17 cellular contexts compared by ENCODE assay signal in the genomic region with DNA sequence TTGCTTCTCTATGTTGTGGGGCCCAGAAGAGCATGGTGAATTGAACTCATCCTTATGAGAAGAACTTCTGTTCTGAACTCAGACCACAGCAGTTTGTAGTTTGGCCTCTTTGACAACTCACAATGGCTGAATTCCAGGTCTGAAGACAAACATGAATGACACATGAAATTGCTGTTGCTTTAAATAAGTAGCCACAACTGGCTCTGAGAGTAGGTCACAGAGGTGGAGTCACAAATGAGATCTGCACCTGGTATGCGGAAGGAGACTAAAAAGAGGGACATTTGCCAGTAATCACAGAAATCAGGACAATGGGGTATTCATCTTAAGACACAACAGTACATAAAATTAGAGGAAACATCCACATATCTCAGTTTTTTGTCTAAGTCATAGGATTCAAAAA.
DNase-seq lines count a peak whose midpoint lies in the region; ATAC-seq and TF ChIP-seq lines count a peak whose summit lies in the region.
"Had no signal": no experiment of that assay in that cellular context is flagged by ENCODE, and none has a peak within 500 bp of the region (broad histone marks: within the 10 kb centered on the region; RNA-seq: fewer than 3 reads in every experiment).

No MANE protein-coding gene starts in this region.

- no peak for TF ChIP-seq CTCF in PC-9 (conservative IDR thresholded peaks at IDR 0.05)
- no peak for TF ChIP-seq CTCF in osteoblast (IDR thresholded peaks at IDR 0.05; ENCODE audit: extremely low read depth, low read depth, low read length)

- no peaks in the 10 kb centered on the region for H3F3A ChIP-seq in GM23248 (ENCODE audit: insufficient read depth)
- no peaks in the 10 kb centered on the region for H3F3A ChIP-seq in PC-9 (ENCODE audit: insufficient read depth, low read depth)

- H3K27me3 ChIP-seq in GM23248 (replicated peaks; ENCODE audit: insufficient read depth) (no peaks in the 10 kb centered on the region), PC-9 (ENCODE audit: insufficient read depth, low read depth) (no peaks in the 10 kb centered on the region), osteoblast (ENCODE audit: insufficient read depth, low read length) (no peaks in the 10 kb centered on the region)
- H3K27me3 ChIP-seq: adrenal gland, BE2C, colonic mucosa, esophagus muscularis mucosa had no signal

- DNase-seq in GM23248 (peak; percentile 78), PC-9 (peak; percentile 32 to 66), osteoblast (ENCODE audit: insufficient read length, low spot score, missing footprints) (no peak), NCI-H2196 (lab: John Stamatoyannopoulos, UW; ENCODE audit: unreplicated experiment) (no peak), ureter (ENCODE audit: low spot score) (no peak)
- DNase-seq: activated CD8-positive, alpha-beta T cell treated with anti-CD3 and anti-CD28 coated beads for 36 hours; adrenal gland; BE2C; colonic mucosa; hypothalamus; KG1; NCI-H146; SW 1271 had no signal

- BruUV-seq in PC-9 (replicated peaks; lab: Mats Ljungman, UMichigan), result no TSS peak

- H3K4me1 ChIP-seq in GM23248 (ENCODE audit: insufficient read depth), result peaks cover 9% of the 10 kb centered on the region
- H3K4me1 ChIP-seq in PC-9 (replicated peaks; ENCODE audit: insufficient read depth), result 0 out of 2 replicates have a peak, but pooled peaks cover 6% of the 10 kb centered on the region
- H3K4me1 ChIP-seq in osteoblast (ENCODE audit: insufficient read depth, low read length), result no peaks in the 10 kb centered on the region
- H3K4me1 ChIP-seq: adrenal gland, BE2C, colonic mucosa had no signal

- H3K9me3 ChIP-seq in GM23248 (ENCODE audit: low read depth), result no peaks in the 10 kb centered on the region
- H3K9me3 ChIP-seq in PC-9 (ENCODE audit: insufficient read depth, low read depth), result no peaks in the 10 kb centered on the region
- H3K9me3 ChIP-seq in osteoblast (ENCODE audit: low read depth, low read length), result no peaks in the 10 kb centered on the region
- H3K9me3 ChIP-seq: adrenal gland, BE2C, colonic mucosa, esophagus muscularis mucosa had no signal

- H4K20me1 ChIP-seq in GM23248 (ENCODE audit: insufficient read depth), result no peaks in the 10 kb centered on the region
- no peaks in the 10 kb centered on the region for H4K20me1 ChIP-seq in PC-9 (ENCODE audit: insufficient read depth)
- no peaks in the 10 kb centered on the region for H4K20me1 ChIP-seq in osteoblast (ENCODE audit: insufficient read depth, low read length)

- H3K27ac ChIP-seq in GM23248 (peak overlapping the region; percentile 37), PC-9 (0 out of 2 replicates have a peak overlapping the region, but pooled peaks have one; percentile 26), osteoblast (ENCODE audit: low read depth, low read length) (no peak overlapping the region)
- H3K27ac ChIP-seq: adrenal gland, colonic mucosa, esophagus muscularis mucosa had no signal

- ATAC-seq in esophagus mucosa (peak; percentile 81), HG03342 (IDR thresholded peaks at IDR 0.05; ENCODE audit: unreplicated experiment) (no peak)
- ATAC-seq: activated CD8-positive, alpha-beta T cell treated with anti-CD3 and anti-CD28 coated beads for 36 hours; Panc1 had no signal

- peak overlapping the region; percentile 18 for H2AFZ ChIP-seq in GM23248
- H2AFZ ChIP-seq in PC-9, result no peak overlapping the region
- H2AFZ ChIP-seq in osteoblast (ENCODE audit: low read length), result peak overlapping the region; percentile 15

- CTCF ChIA-PET in PC-9 (lab: Charles Lee), result no interaction called here

- in situ Hi-C loops in GM23248 (cut with MboI), result no loop called here

- POLR2A ChIA-PET in PC-9 (lab: Charles Lee; ENCODE audit: unreplicated experiment), result no interaction called here

- no peaks in the 10 kb centered on the region for H3K79me2 ChIP-seq in GM23248 (ENCODE audit: insufficient read depth)
- no peaks in the 10 kb centered on the region for H3K79me2 ChIP-seq in PC-9 (ENCODE audit: low read depth)
- no peaks in the 10 kb centered on the region for H3K79me2 ChIP-seq in osteoblast (ENCODE audit: insufficient read depth, low read length)

- intact Hi-C loops in PC-9 (cut with micrococcal nuclease; ENCODE audit: unreplicated experiment), result loop anchor here (1.0 kb wide), 2 partner anchors 111 to 288 kb away; no protein-coding TSS in a partner anchor

- H3K9ac ChIP-seq in GM23248, result no peak overlapping the region

- H3K4me3 ChIP-seq in GM23248 (no peak overlapping the region), PC-9 (no peak overlapping the region), osteoblast (ENCODE audit: insufficient read depth, low read length) (no peak overlapping the region)
- H3K4me3 ChIP-seq: adrenal gland, colonic mucosa, esophagus muscularis mucosa had no signal

- H3K36me3 ChIP-seq in GM23248 (ENCODE audit: low read depth) (no peaks in the 10 kb centered on the region), PC-9 (ENCODE audit: low read depth) (no peaks in the 10 kb centered on the region), osteoblast (ENCODE audit: insufficient read depth, low read length) (no peaks in the 10 kb centered on the region)
- H3K36me3 ChIP-seq: adrenal gland, BE2C, colonic mucosa, esophagus muscularis mucosa had no signal

- H3K9me2 ChIP-seq in GM23248 (ENCODE audit: insufficient read depth), result no peaks in the 10 kb centered on the region
- H3K9me2 ChIP-seq in PC-9 (ENCODE audit: insufficient read depth), result no peaks in the 10 kb centered on the region

- peak overlapping the region; percentile 6 for H3K4me2 ChIP-seq in GM23248 (ENCODE audit: unreplicated experiment)
- H3K4me2 ChIP-seq in PC-9, result no peak overlapping the region
- H3K4me2 ChIP-seq in osteoblast (ENCODE audit: insufficient read depth, low read length), result no peak overlapping the region

- WGBS in GM23248 (ENCODE audit: low coverage in 1 of 2, low lambda C conversion rate in 2 of 2, missing lambda C conversion rate in 2 of 2), 2 experiments, result 11 to 24% methylated on average over 1 of the region's 1 CpG

Comparison
In these comparisons a context has a peak if more than half of its experiments do, and no peak if none do; other contexts are left out.
1. DNase-seq: peak in GM23248 (single experiment) and PC-9 (2 of 2); none in osteoblast (single experiment), NCI-H2196 (single experiment) and ureter (single experiment).